In the genomic region with DNA sequence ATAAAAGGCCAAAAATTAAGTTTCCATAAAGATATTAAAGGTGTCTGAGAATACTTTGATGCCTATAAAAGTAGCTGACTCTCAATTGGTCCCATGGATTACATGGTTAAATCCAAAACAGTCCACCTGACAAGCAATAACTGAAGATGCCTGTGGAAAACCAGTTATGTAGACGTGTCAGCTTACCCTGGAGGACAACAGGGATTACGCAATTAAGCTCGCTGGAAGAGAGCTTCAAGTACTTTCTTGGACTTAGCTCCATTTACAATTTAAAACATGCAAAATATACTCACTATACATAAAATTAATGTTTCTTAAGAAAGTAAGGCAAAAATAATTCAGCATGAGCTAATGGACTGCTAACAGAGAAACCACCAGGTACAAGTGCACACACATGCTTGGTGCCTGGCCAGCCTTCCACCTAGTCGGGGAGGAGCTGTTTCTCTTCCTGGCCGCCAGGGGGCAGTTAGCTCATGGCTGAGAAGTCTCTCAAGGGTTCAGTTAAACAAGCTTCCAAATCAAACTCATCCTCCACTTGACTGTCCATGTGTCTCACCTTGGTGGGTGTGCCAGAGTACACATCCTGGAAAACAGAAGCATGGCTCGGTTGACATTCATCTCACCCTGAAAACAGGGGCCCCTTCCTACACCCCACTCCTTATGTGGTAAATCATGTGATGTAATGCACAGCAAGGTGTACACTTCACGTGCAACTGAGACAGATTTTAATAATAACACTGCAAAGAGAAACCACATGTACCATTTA, we compare ENCODE assay signal across 8 cellular contexts. TPM values are rescaled to one million over a fixed set of nuclear protein-coding genes. Genes with fewer than 3 reads are reported as not detected.
DNase-seq lines count a peak whose midpoint lies in the region; ATAC-seq and TF ChIP-seq lines count a peak whose summit lies in the region.

No MANE protein-coding gene starts in this region.

- H3K27ac ChIP-seq in substantia nigra (ENCODE audit: low read depth, low read length, poor library complexity, severe bottlenecking): no peak overlapping the region

- peak; percentile 85 for ATAC-seq in GM18907 (IDR thresholded peaks at IDR 0.05; ENCODE audit: unreplicated experiment)

- peak; percentile 79 for DNase-seq in AG08395 (ENCODE audit: low spot score)
- DNase-seq in HuH-7.5 (ENCODE audit: low spot score): peak; percentile 65
- DNase-seq in activated T-cell treated with anti-CD3 and anti-CD28 coated beads, Interleukin-2, amount 50 U/mL, for 1 hour: peak; percentile 78
- peak; percentile 67 for DNase-seq in fibroblast of gingiva (ENCODE audit: low read depth)
- peak; percentile 23 for DNase-seq in non-pigmented ciliary epithelial cell (ENCODE audit: low read depth)
- DNase-seq in substantia nigra (lab: John Stamatoyannopoulos, UW): peak in 31 of 49 donors; percentile 10 to 68 (median 39)

TF ChIP-seq in PFSK-1, 5 proteins besides CTCF, POLR2A, EP300 and RAD21:
- TF ChIP-seq REST (IDR thresholded peaks at IDR 0.05; ENCODE audit: insufficient read depth in 1 of 2, low read depth in 2 of 2, low read length in 2 of 2) (no peak), FOXP2 (optimal IDR thresholded peaks at IDR 0.05; ENCODE audit: borderline replicate concordance, extremely low read depth, extremely low read length, insufficient read depth) (peak; percentile 24)

RNA-seq across cellular contexts. Expression of gene FAM53A, which starts 9.2 kb away (rescaled TPM):
- polyA plus RNA-seq in PFSK-1 (2012; ENCODE audit: insufficient read length, low read depth): 1.3 TPM

RNA-seq across cellular contexts. Expression of gene SLBP, which starts 18.8 kb away (rescaled TPM):
- polyA plus RNA-seq in PFSK-1 (2012; ENCODE audit: insufficient read length, low read depth): 70.9 TPM

RNA-seq across cellular contexts. Expression of gene TMEM129, which starts 27.8 kb away (rescaled TPM):
- 32.5 TPM for polyA plus RNA-seq in PFSK-1 (2012; ENCODE audit: insufficient read length, low read depth)

RNA-seq across cellular contexts. Expression of gene TACC3, which starts 28.0 kb away (rescaled TPM):
- polyA plus RNA-seq in PFSK-1 (2012; ENCODE audit: insufficient read length, low read depth): 72.0 TPM

Comparison
In these comparisons a context has a peak if more than half of its experiments do, and no peak if none do; other contexts are left out.
1. DNase-seq: peak in every context shown above with its lines; median percentile 79 in AG08395; 78 in activated T-cell treated with anti-CD3 and anti-CD28 coated beads, Interleukin-2, amount 50 U/mL, for 1 hour; 67 in fibroblast of gingiva; 65 in HuH-7.5; 39 in substantia nigra; 23 in non-pigmented ciliary epithelial cell.